1 cellular context compared by ENCODE assay signal in the genomic region with DNA sequence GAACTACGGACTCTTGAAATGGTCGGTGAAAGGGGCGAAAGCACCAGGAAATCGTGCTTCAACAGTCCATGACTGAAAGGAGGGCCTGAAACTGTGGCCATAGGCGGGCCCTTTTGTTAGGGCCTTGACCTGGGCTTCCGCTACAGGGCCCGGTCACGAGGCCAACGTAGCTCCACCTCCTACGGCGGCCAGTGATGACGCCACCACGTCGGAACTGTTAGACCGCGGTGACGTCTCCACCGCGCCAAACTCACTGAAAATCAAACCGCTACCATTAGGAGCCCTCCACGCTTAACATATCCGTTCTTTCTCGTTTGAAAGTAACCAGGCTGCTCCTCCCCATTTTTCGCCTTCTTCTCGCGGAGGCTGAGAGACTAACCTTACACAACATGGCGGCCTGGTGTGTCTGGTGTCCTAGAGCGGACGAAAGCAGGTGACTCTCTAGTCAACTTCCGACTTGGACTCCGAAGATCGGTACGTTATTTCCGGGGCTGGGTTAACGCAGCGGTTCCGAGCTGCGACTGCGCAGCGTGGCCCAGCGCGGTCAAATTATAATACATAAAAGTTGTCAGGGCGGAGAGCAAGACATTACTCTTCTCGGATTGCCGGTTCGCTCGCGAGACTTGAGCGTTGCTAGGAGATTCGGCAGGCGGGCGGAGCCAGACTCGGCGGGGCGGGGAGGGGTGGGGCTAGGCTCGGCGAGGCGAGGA.
A peak's percentile ranks its signal among the peaks of the same experiment; 100 is the strongest.
TF ChIP-seq lines count a peak whose summit lies in the region.

No MANE protein-coding gene starts in this region.

TF ChIP-seq in K562, 482 proteins besides CTCF, POLR2A, EP300 and RAD21 (continued from another document and continues in another):
- TF ChIP-seq GTF2E2 (tag; IDR thresholded peaks at IDR 0.05) (peak; percentile 2; the same call in 1 of the 2 replicates), BACH1 (tag; IDR thresholded peaks at IDR 0.05) (no peak; the same call in 1 of the 2 replicates), ZNF445 (CRISPR knock-in tag; IDR thresholded peaks at IDR 0.05; ENCODE audit: low read depth) (no peak), DNMT1 (IDR thresholded peaks at IDR 0.05) (0 out of 2 replicates have a peak, but pooled peaks have one; percentile 24), TAL1 (IDR thresholded peaks at IDR 0.05) (no peak), RB1 (IDR thresholded peaks at IDR 0.05; ENCODE audit: low read depth) (peak; percentile 28), MAZ (CRISPR knock-in tag; conservative IDR thresholded peaks at IDR 0.05 in 1 of 2, IDR thresholded peaks at IDR 0.05 in 1 of 2) (peak; percentile 58 to 72), ZFPM2 (CRISPR knock-in tag; IDR thresholded peaks at IDR 0.05) (0 out of 2 replicates have a peak, but pooled peaks have one; percentile 28), HIVEP1 (CRISPR knock-in tag; IDR thresholded peaks at IDR 0.05) (no peak), TBP (optimal IDR thresholded peaks at IDR 0.05; ENCODE audit: low read depth, low read length) (peak; percentile 94), MAFF (IDR thresholded peaks at IDR 0.05; ENCODE audit: low read length) (no peak), ZNF551 (CRISPR knock-in tag; IDR thresholded peaks at IDR 0.05) (no peak), ZNF408 (CRISPR knock-in tag; IDR thresholded peaks at IDR 0.05; ENCODE audit: low read depth) (no peak), GABPA (tag; conservative IDR thresholded peaks at IDR 0.05; ENCODE audit: low read depth) (peak; percentile 99), ZNF764 (CRISPR knock-in tag; IDR thresholded peaks at IDR 0.05; ENCODE audit: low read depth) (no peak), TSC22D4 (tag; IDR thresholded peaks at IDR 0.05) (no peak), ERF (CRISPR knock-in tag; IDR thresholded peaks at IDR 0.05) (peak; percentile 85), ZNF717 (CRISPR knock-in tag; IDR thresholded peaks at IDR 0.05) (no peak), ZNF165 (CRISPR knock-in tag; IDR thresholded peaks at IDR 0.05; ENCODE audit: borderline replicate concordance) (0 out of 2 replicates have a peak, but pooled peaks have one; percentile 1), ZNF239 (CRISPR knock-in tag; IDR thresholded peaks at IDR 0.05) (no peak), NFIX (CRISPR knock-in tag; IDR thresholded peaks at IDR 0.05; ENCODE audit: low read depth) (no peak), ZNF133 (CRISPR knock-in tag; IDR thresholded peaks at IDR 0.05) (no peak), HCFC1 (IDR thresholded peaks at IDR 0.05; ENCODE audit: low read depth, low read length) (peak; percentile 89), TCF7 (IDR thresholded peaks at IDR 0.05; ENCODE audit: borderline replicate concordance) (no peak), ZNF79 (CRISPR knock-in tag; IDR thresholded peaks at IDR 0.05; ENCODE audit: low read depth) (no peak), XRCC4 (IDR thresholded peaks at IDR 0.05; ENCODE audit: extremely low read depth, insufficient read depth, insufficient read length) (no peak), MTA3 (IDR thresholded peaks at IDR 0.05; ENCODE audit: borderline replicate concordance) (peak; percentile 93), ZNF75A (CRISPR knock-in tag; IDR thresholded peaks at IDR 0.05) (0 out of 2 replicates have a peak, but pooled peaks have one; percentile 44), TEAD4 (IDR thresholded peaks at IDR 0.05; ENCODE audit: low read length) (peak; percentile 68; the same call in 1 of the 2 replicates), TEAD4 (CRISPR knock-in tag; IDR thresholded peaks at IDR 0.05; ENCODE audit: borderline replicate concordance) (no peak), ELF4 (CRISPR knock-in tag; IDR thresholded peaks at IDR 0.05) (peak; percentile 76), NBN (IDR thresholded peaks at IDR 0.05; ENCODE audit: low read depth) (peak; percentile 99), ZEB2 (IDR thresholded peaks at IDR 0.05) (peak; percentile 33; the same call in 1 of the 2 replicates), RCOR1 (IDR thresholded peaks at IDR 0.05; ENCODE audit: borderline replicate concordance in 1 of 2, low read depth in 2 of 2, low read length in 2 of 2) (peak in 1 of 2 experiments; percentile 48; a peak in 2 of 4 replicates), L3MBTL2 (IDR thresholded peaks at IDR 0.05) (peak; percentile 3), ARNT (IDR thresholded peaks at IDR 0.05) (peak; percentile 75 to 95), ZKSCAN3 (CRISPR knock-in tag; IDR thresholded peaks at IDR 0.05) (no peak)
- TF ChIP-seq, protein P1, sequence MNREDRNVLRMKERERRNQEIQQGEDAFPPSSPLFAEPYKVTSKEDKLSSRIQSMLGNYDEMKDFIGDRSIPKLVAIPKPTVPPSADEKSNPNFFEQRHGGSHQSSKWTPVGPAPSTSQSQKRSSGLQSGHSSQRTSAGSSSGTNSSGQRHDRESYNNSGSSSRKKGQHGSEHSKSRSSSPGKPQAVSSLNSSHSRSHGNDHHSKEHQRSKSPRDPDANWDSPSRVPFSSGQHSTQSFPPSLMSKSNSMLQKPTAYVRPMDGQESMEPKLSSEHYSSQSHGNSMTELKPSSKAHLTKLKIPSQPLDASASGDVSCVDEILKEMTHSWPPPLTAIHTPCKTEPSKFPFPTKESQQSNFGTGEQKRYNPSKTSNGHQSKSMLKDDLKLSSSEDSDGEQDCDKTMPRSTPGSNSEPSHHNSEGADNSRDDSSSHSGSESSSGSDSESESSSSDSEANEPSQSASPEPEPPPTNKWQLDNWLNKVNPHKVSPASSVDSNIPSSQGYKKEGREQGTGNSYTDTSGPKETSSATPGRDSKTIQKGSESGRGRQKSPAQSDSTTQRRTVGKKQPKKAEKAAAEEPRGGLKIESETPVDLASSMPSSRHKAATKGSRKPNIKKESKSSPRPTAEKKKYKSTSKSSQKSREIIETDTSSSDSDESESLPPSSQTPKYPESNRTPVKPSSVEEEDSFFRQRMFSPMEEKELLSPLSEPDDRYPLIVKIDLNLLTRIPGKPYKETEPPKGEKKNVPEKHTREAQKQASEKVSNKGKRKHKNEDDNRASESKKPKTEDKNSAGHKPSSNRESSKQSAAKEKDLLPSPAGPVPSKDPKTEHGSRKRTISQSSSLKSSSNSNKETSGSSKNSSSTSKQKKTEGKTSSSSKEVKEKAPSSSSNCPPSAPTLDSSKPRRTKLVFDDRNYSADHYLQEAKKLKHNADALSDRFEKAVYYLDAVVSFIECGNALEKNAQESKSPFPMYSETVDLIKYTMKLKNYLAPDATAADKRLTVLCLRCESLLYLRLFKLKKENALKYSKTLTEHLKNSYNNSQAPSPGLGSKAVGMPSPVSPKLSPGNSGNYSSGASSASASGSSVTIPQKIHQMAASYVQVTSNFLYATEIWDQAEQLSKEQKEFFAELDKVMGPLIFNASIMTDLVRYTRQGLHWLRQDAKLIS (CRISPR knock-in tag; IDR thresholded peaks at IDR 0.05) = peak; percentile 65
- TF ChIP-seq, protein P2, sequence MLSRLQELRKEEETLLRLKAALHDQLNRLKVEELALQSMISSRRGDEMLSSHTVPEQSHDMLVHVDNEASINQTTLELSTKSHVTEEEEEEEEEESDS (CRISPR knock-in tag; IDR thresholded peaks at IDR 0.05) = no peak
- TF ChIP-seq, protein P3, sequence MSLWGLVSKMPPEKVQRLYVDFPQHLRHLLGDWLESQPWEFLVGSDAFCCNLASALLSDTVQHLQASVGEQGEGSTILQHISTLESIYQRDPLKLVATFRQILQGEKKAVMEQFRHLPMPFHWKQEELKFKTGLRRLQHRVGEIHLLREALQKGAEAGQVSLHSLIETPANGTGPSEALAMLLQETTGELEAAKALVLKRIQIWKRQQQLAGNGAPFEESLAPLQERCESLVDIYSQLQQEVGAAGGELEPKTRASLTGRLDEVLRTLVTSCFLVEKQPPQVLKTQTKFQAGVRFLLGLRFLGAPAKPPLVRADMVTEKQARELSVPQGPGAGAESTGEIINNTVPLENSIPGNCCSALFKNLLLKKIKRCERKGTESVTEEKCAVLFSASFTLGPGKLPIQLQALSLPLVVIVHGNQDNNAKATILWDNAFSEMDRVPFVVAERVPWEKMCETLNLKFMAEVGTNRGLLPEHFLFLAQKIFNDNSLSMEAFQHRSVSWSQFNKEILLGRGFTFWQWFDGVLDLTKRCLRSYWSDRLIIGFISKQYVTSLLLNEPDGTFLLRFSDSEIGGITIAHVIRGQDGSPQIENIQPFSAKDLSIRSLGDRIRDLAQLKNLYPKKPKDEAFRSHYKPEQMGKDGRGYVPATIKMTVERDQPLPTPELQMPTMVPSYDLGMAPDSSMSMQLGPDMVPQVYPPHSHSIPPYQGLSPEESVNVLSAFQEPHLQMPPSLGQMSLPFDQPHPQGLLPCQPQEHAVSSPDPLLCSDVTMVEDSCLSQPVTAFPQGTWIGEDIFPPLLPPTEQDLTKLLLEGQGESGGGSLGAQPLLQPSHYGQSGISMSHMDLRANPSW (CRISPR knock-in tag; IDR thresholded peaks at IDR 0.05) = peak; percentile 85; the same call in 1 of the 2 replicates
- TF ChIP-seq, protein P4, sequence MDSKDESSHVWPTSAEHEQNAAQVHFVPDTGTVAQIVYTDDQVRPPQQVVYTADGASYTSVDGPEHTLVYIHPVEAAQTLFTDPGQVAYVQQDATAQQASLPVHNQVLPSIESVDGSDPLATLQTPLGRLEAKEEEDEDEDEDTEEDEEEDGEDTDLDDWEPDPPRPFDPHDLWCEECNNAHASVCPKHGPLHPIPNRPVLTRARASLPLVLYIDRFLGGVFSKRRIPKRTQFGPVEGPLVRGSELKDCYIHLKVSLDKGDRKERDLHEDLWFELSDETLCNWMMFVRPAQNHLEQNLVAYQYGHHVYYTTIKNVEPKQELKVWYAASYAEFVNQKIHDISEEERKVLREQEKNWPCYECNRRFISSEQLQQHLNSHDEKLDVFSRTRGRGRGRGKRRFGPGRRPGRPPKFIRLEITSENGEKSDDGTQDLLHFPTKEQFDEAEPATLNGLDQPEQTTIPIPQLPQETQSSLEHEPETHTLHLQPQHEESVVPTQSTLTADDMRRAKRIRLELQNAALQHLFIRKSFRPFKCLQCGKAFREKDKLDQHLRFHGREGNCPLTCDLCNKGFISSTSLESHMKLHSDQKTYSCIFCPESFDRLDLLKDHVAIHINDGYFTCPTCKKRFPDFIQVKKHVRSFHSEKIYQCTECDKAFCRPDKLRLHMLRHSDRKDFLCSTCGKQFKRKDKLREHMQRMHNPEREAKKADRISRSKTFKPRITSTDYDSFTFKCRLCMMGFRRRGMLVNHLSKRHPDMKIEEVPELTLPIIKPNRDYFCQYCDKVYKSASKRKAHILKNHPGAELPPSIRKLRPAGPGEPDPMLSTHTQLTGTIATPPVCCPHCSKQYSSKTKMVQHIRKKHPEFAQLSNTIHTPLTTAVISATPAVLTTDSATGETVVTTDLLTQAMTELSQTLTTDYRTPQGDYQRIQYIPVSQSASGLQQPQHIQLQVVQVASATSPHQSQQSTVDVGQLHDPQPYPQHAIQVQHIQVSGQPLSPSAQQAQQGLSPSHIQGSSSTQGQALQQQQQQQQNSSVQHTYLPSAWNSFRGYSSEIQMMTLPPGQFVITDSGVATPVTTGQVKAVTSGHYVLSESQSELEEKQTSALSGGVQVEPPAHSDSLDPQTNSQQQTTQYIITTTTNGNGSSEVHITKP (IDR thresholded peaks at IDR 0.05; ENCODE audit: partially characterized antibody) = no peak
- TF ChIP-seq, protein P5, sequence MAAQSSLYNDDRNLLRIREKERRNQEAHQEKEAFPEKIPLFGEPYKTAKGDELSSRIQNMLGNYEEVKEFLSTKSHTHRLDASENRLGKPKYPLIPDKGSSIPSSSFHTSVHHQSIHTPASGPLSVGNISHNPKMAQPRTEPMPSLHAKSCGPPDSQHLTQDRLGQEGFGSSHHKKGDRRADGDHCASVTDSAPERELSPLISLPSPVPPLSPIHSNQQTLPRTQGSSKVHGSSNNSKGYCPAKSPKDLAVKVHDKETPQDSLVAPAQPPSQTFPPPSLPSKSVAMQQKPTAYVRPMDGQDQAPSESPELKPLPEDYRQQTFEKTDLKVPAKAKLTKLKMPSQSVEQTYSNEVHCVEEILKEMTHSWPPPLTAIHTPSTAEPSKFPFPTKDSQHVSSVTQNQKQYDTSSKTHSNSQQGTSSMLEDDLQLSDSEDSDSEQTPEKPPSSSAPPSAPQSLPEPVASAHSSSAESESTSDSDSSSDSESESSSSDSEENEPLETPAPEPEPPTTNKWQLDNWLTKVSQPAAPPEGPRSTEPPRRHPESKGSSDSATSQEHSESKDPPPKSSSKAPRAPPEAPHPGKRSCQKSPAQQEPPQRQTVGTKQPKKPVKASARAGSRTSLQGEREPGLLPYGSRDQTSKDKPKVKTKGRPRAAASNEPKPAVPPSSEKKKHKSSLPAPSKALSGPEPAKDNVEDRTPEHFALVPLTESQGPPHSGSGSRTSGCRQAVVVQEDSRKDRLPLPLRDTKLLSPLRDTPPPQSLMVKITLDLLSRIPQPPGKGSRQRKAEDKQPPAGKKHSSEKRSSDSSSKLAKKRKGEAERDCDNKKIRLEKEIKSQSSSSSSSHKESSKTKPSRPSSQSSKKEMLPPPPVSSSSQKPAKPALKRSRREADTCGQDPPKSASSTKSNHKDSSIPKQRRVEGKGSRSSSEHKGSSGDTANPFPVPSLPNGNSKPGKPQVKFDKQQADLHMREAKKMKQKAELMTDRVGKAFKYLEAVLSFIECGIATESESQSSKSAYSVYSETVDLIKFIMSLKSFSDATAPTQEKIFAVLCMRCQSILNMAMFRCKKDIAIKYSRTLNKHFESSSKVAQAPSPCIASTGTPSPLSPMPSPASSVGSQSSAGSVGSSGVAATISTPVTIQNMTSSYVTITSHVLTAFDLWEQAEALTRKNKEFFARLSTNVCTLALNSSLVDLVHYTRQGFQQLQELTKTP (IDR thresholded peaks at IDR 0.05; ENCODE audit: low read depth in 1 of 2, partially characterized antibody in 2 of 2) = peak; percentile 41 to 95
- TF ChIP-seq, protein P6, sequence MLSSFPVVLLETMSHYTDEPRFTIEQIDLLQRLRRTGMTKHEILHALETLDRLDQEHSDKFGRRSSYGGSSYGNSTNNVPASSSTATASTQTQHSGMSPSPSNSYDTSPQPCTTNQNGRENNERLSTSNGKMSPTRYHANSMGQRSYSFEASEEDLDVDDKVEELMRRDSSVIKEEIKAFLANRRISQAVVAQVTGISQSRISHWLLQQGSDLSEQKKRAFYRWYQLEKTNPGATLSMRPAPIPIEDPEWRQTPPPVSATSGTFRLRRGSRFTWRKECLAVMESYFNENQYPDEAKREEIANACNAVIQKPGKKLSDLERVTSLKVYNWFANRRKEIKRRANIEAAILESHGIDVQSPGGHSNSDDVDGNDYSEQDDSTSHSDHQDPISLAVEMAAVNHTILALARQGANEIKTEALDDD (IDR thresholded peaks at IDR 0.05) = peak; percentile 71
